ENCODE assay signal across 23 cellular contexts in genomic region chr9:70987986-70988385, GRCh38.
DNase-seq lines count a peak whose midpoint lies in the region; TF ChIP-seq lines count a peak whose summit lies in the region.
"Had no signal": no experiment of that assay in that cellular context is flagged by ENCODE, and none has a peak within 500 bp of the region (broad histone marks: within the 10 kb centered on the region; RNA-seq: fewer than 3 reads in every experiment).

No MANE protein-coding gene starts in this region.

- CTCF ChIA-PET in MCF 10A (lab: Yijun Ruan, JAX): interaction anchor here (0.6 kb wide), 1 partner anchor 350 kb away, joined by 3 read pairs; no protein-coding TSS in a partner anchor
- CTCF ChIA-PET in mammary epithelial cell (lab: Charles Lee; ENCODE audit: low non-redundant PET): no interaction called here

- H3K9ac ChIP-seq in mammary epithelial cell (ENCODE audit: insufficient read depth, low read length): no peak overlapping the region

- H3K4me2 ChIP-seq in mammary epithelial cell (ENCODE audit: insufficient read depth, low read depth, low read length): no peak overlapping the region

- no peak overlapping the region for H2AFZ ChIP-seq in mammary epithelial cell (ENCODE audit: low read depth, low read length)

- H3K27ac Mint-ChIP-seq in MCF 10A (ENCODE audit: low read depth, unreplicated experiment): no peak overlapping the region
- H3K27ac Mint-ChIP-seq: CD14-positive monocyte; immature natural killer cell; T-helper 1 cell treated with Interleukin-12 subunit alpha and Interleukin-12 subunit beta and Interleukin-4 antibody, amounts not matched to agents 30 μg/mL and 1 μg/mL, for 36 hours had no signal

- H3K9me3 Mint-ChIP-seq in MCF 10A (ENCODE audit: unreplicated experiment): peaks cover 5% of the 10 kb centered on the region

- H3K4me3 ChIP-seq in mammary epithelial cell (replicated peaks in 1 of 3; ENCODE audit: insufficient read depth in 1 of 3, low read depth in 2 of 3, low read length in 3 of 3) (no peak overlapping the region), astrocyte of the cerebellum (ENCODE audit: low read depth, low read length) (no peak overlapping the region), fibroblast of villous mesenchyme (ENCODE audit: low read depth, low read length) (no peak overlapping the region), tibial nerve (no peak overlapping the region)
- H3K4me3 ChIP-seq: adrenal gland, esophagus muscularis mucosa, mucosa of descending colon, SJSA1 had no signal

- intact Hi-C loops in MCF 10A (cut with micrococcal nuclease): no loop called here
- intact Hi-C loops in mammary epithelial cell (cut with micrococcal nuclease): no loop called here

- no peak overlapping the region for H3K4me3 Mint-ChIP-seq in MCF 10A (ENCODE audit: unreplicated experiment)
- H3K4me3 Mint-ChIP-seq: CD14-positive monocyte; immature natural killer cell; T-helper 1 cell treated with Interleukin-12 subunit alpha and Interleukin-12 subunit beta and Interleukin-4 antibody, amounts not matched to agents 30 μg/mL and 1 μg/mL, for 36 hours had no signal

- H3K4me1 ChIP-seq in mammary epithelial cell (ENCODE audit: insufficient read depth, low read length) (no peaks in the 10 kb centered on the region), tibial nerve (no peaks in the 10 kb centered on the region)
- H3K4me1 ChIP-seq: adrenal gland, esophagus muscularis mucosa, SJSA1 had no signal

- 64% methylated on average over 1 of the region's 1 CpG for WGBS in mammary epithelial cell (ENCODE audit: low coverage, missing lambda C conversion rate)
- 79 to 89% methylated on average over 1 of the region's 1 CpG for WGBS in tibial nerve, 2 donors

- peak; percentile 4 for DNase-seq in MCF 10A (ENCODE audit: unreplicated experiment)
- DNase-seq in mammary epithelial cell: no peak
- DNase-seq in astrocyte of the cerebellum (ENCODE audit: low read depth): peak; percentile 3
- peak; percentile 81 for DNase-seq in fibroblast of villous mesenchyme (ENCODE audit: low read depth)
- no peak for DNase-seq in NCI-H2227 (lab: John Stamatoyannopoulos, UW; ENCODE audit: unreplicated experiment)
- no peak for DNase-seq in NCI-H69 (lab: John Stamatoyannopoulos, UW)
- no peak for DNase-seq in NK-92 (lab: John Stamatoyannopoulos, UW; ENCODE audit: unreplicated experiment)
- no peak for DNase-seq in tibial nerve (ENCODE audit: low spot score in 2 of 2)
- DNase-seq: activated CD4-positive, alpha-beta T cell treated with anti-CD3 and anti-CD28 coated beads, Interleukin-2, amount 50 U/mL, for 1 hour; activated gamma-delta T cell; adrenal gland; effector memory CD4-positive, alpha-beta T cell; immature natural killer cell; mucosa of descending colon; NCI-H1930; NK-92 treated with Interleukin-12 subunit alpha and Interleukin-12 subunit beta, amount 100 ng/mL, for 24 hours; stimulated activated CD4-positive, alpha-beta T cell treated with anti-CD3 and anti-CD28 coated beads, Interleukin-12 subunit alpha, Interleukin-12 subunit beta, amount 100 ng/mL, for 4 hours; stimulated activated CD8-positive, alpha-beta memory T cell treated with anti-CD3 and anti-CD28 coated beads, Interleukin-4, amount 100 ng/mL, for 48 hours had no signal

- no peaks in the 10 kb centered on the region for H3K4me1 Mint-ChIP-seq in MCF 10A (ENCODE audit: insufficient read depth, unreplicated experiment)
- H3K4me1 Mint-ChIP-seq: CD14-positive monocyte, immature natural killer cell had no signal

- H3K36me3 ChIP-seq in mammary epithelial cell (ENCODE audit: insufficient read depth, low read length) (no peaks in the 10 kb centered on the region), tibial nerve (no peaks in the 10 kb centered on the region)
- H3K36me3 ChIP-seq: adrenal gland, esophagus muscularis mucosa, SJSA1 had no signal

- H3K36me3 Mint-ChIP-seq in MCF 10A (ENCODE audit: insufficient read depth, unreplicated experiment): peaks cover 7% of the 10 kb centered on the region
- H3K36me3 Mint-ChIP-seq: CD14-positive monocyte, immature natural killer cell had no signal

- no peaks in the 10 kb centered on the region for H3K27me3 ChIP-seq in mammary epithelial cell (ENCODE audit: insufficient read depth, low read length)
- H3K27me3 ChIP-seq in tibial nerve: no peaks in the 10 kb centered on the region
- H3K27me3 ChIP-seq: adrenal gland, esophagus muscularis mucosa, SJSA1 had no signal

- H3K9me3 ChIP-seq in mammary epithelial cell (replicated peaks; ENCODE audit: insufficient read depth, low read length) (no peaks in the 10 kb centered on the region), tibial nerve (peaks cover 0 to 5% (median 0%) of the 10 kb centered on the region in 4 donors)
- H3K9me3 ChIP-seq: adrenal gland had no signal

- dilution Hi-C loops in mammary epithelial cell (cut with HindIII; ENCODE audit: low sequenced_read_pairs): no loop called here

- no peak for TF ChIP-seq EP300 in tibial nerve (IDR thresholded peaks at IDR 0.05)

- H3K79me2 ChIP-seq in mammary epithelial cell (ENCODE audit: insufficient read depth, low read length): no peaks in the 10 kb centered on the region

- TF ChIP-seq CTCF in MCF 10A (IDR thresholded peaks at IDR 0.05; ENCODE audit: unreplicated experiment): no peak
- no peak for TF ChIP-seq CTCF in mammary epithelial cell (conservative IDR thresholded peaks at IDR 0.05 in 1 of 2, IDR thresholded peaks at IDR 0.05 in 1 of 2; ENCODE audit: extremely low read depth in 1 of 2, insufficient read depth in 1 of 2, low read depth in 1 of 2, low read length in 2 of 2)
- no peak for TF ChIP-seq CTCF in astrocyte of the cerebellum (IDR thresholded peaks at IDR 0.05; ENCODE audit: low read depth, low read length, missing control alignments)
- TF ChIP-seq CTCF in fibroblast of villous mesenchyme (IDR thresholded peaks at IDR 0.05; ENCODE audit: insufficient read depth, low read depth, low read length): no peak
- no peak for TF ChIP-seq CTCF in tibial nerve (IDR thresholded peaks at IDR 0.05)

- in situ Hi-C loops in mammary epithelial cell (cut with MboI; ENCODE audit: low sequenced_read_pairs in 2 of 2) (no loop called here), astrocyte of the cerebellum (cut with HindIII; ENCODE audit: low sequenced_read_pairs) (loop anchor here (25.0 kb wide), 1 partner anchor 101 kb away; no protein-coding TSS in a partner anchor)

- no peak overlapping the region for H3K27ac ChIP-seq in mammary epithelial cell (ENCODE audit: insufficient read depth, low read depth, low read length)
- no peak overlapping the region for H3K27ac ChIP-seq in tibial nerve
- H3K27ac ChIP-seq: 22Rv1, adrenal gland, esophagus muscularis mucosa, SJSA1 had no signal

- no peak for TF ChIP-seq POLR2A in tibial nerve (IDR thresholded peaks at IDR 0.05)

- POLR2A ChIA-PET in MCF 10A (lab: Yijun Ruan, JAX): no interaction called here

- H3K27me3 Mint-ChIP-seq in MCF 10A (ENCODE audit: insufficient read depth, unreplicated experiment): no peaks in the 10 kb centered on the region

- H4K20me1 ChIP-seq in mammary epithelial cell (ENCODE audit: insufficient read depth, low read length): no peaks in the 10 kb centered on the region

- BruUV-seq in MCF 10A (replicated peaks; lab: Mats Ljungman, UMichigan): no TSS peak
- BruUV-seq in mammary epithelial cell (replicated peaks; lab: Mats Ljungman, UMichigan): no TSS peak

Comparison
In these comparisons a context has a peak if more than half of its experiments do, and no peak if none do; other contexts are left out.
1. DNase-seq: peak in MCF 10A (single experiment), astrocyte of the cerebellum (single experiment) and fibroblast of villous mesenchyme (single experiment); none in mammary epithelial cell (single experiment), NCI-H2227 (single experiment), NCI-H69 (single experiment), NK-92 (single experiment) and tibial nerve (0 of 2).